ENCODE assay signal across 11 cellular contexts in genomic region chr11:93187290-93187689, GRCh38.
"Had no signal": no experiment of that assay in that cellular context is flagged by ENCODE, and none has a peak within 500 bp of the region (broad histone marks: within the 10 kb centered on the region; RNA-seq: fewer than 3 reads in every experiment).

No MANE protein-coding gene starts in this region.

- ATAC-seq: GM23338, HCT116 had no signal

- H3K27ac ChIP-seq: GM23248 had no signal

- FAIRE-seq: H1, H54 had no signal

- H3K9me3 ChIP-seq: HAP-1 had no signal

- H3K4me1 ChIP-seq: HAP-1 had no signal

- DNase-seq: GM23248, GOT3, H7, H9, HCEC 1CT, HFFc6 had no signal

- H3K4me3 ChIP-seq: GM23248, GM23338, HAP-1 had no signal

- H3K9ac ChIP-seq: GM23248 had no signal
